16 cellular contexts compared by ENCODE assay signal in the genomic region with DNA sequence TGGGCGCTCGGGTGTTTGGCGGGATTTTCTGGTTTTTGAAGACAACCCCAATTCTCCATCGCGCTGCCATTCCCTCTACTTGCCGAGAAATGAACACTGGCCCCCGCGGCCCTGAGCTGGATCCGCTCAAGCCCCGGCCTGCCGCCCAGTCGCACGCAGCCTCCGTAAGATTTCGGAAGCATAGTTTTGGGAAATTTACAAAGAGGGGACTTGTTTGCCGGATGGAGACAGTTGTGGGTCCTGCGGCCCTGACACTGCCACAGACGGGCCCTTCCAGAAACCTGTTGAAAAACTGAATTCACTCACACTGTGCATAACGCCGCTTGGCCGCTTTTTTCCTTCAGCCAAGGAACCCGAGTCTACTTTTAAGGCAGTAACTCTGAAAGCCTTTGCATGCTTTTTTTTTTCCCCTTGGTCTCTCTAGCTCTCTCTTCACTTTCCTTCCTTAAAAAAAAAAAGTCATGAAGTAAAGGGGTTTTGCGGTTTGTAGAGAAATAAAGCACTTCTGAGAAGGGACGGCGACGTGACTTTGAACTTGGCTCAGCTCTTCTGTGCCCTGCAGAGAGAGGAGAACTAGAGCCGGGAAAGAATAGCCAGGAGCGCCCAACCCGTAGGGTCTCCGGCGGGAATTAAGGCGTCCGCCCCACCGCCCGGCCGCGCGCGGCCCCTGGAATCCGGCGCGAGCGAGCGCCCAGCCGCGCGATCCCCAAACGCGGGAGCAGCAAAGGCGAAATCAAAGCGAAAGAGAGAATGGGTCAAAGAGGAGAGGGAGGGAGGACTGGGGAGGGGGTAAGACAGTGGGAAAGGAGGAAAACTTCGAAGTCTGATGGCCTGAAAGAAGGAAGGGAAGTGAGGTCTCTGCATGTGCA. TPM values are rescaled to one million over a fixed set of nuclear protein-coding genes. Genes with fewer than 3 reads are reported as not detected.
DNase-seq lines count a peak whose midpoint lies in the region; ATAC-seq, FAIRE-seq and TF ChIP-seq lines count a peak whose summit lies in the region.
"Had no signal": no experiment of that assay in that cellular context is flagged by ENCODE, and none has a peak within 500 bp of the region (broad histone marks: within the 10 kb centered on the region; RNA-seq: fewer than 3 reads in every experiment).

No MANE protein-coding gene starts in this region.

- ATAC-seq in CD4-positive, CD25-positive, alpha-beta regulatory T cell (ENCODE audit: low read depth in 2 of 2) = no peak
- no peak for ATAC-seq in GM21526 (IDR thresholded peaks at IDR 0.05; ENCODE audit: low FRiP score, unreplicated experiment)
- ATAC-seq: activated CD4-positive, CD25-positive, alpha-beta regulatory T cell treated with anti-CD3 and anti-CD28 coated beads, Interleukin-2, amount 50 U/mL, for 24 hours had no signal

- H3K36me3 ChIP-seq in CD4-positive, CD25-positive, alpha-beta regulatory T cell (ENCODE audit: control insufficient read depth, insufficient read depth, low read length) = no peaks in the 10 kb centered on the region
- H3K36me3 ChIP-seq: neutrophil had no signal

- peaks cover 73% of the 10 kb centered on the region for H3K27me3 Mint-ChIP-seq in CD4-positive, CD25-positive, alpha-beta regulatory T cell

- peaks cover 53% of the 10 kb centered on the region for H3K27me3 ChIP-seq in CD4-positive, CD25-positive, alpha-beta regulatory T cell (ENCODE audit: control insufficient read depth, insufficient read depth, low read length)

- H3K4me3 Mint-ChIP-seq in CD4-positive, CD25-positive, alpha-beta regulatory T cell = peak overlapping the region in 3 of 4 donors; percentile 15 to 61 (median 26)

- peak overlapping the region in 1 of 3 donors; percentile 48 for H3K27ac Mint-ChIP-seq in CD4-positive, CD25-positive, alpha-beta regulatory T cell

- H3K4me1 Mint-ChIP-seq in CD4-positive, CD25-positive, alpha-beta regulatory T cell = peaks cover 0 to 18% (median 5%) of the 10 kb centered on the region in 4 donors

- H3K4me1 ChIP-seq in CD4-positive, CD25-positive, alpha-beta regulatory T cell (ENCODE audit: control insufficient read depth, insufficient read depth, low read length, poor library complexity, severe bottlenecking) = peaks cover 47% of the 10 kb centered on the region

- no peak overlapping the region for H3K27ac ChIP-seq in CD4-positive, CD25-positive, alpha-beta regulatory T cell (ENCODE audit: insufficient read depth, low read length, poor library complexity, severe bottlenecking)
- H3K27ac ChIP-seq: neutrophil had no signal

- in situ Hi-C loops in astrocyte of the spinal cord (cut with HindIII; ENCODE audit: low sequenced_read_pairs) = no loop called here

- H3K4me3 ChIP-seq in CD4-positive, CD25-positive, alpha-beta regulatory T cell (ENCODE audit: low read depth, low read length) = no peak overlapping the region
- peak overlapping the region; percentile 51 for H3K4me3 ChIP-seq in astrocyte of the spinal cord (ENCODE audit: low read depth, low read length)

- no peak for DNase-seq in CD4-positive, CD25-positive, alpha-beta regulatory T cell
- DNase-seq in astrocyte of the spinal cord (ENCODE audit: low read depth, low spot score) (peak; percentile 35), islet precursor cell (peak; percentile 49), hepatic stellate cell (ENCODE audit: low spot score) (no peak), SHP77 (lab: John Stamatoyannopoulos, UW) (no peak), ureter (ENCODE audit: low spot score) (no peak)
- DNase-seq: activated gamma-delta T cell treated with Interleukin-2 at 50 U/mL for 16 hours; GOT3; SIG-M5; stimulated activated CD4-positive, alpha-beta T cell treated with anti-CD3 and anti-CD28 coated beads, Interleukin-15, amount 100 ng/mL, for 24 hours had no signal

- H3K9me3 Mint-ChIP-seq in CD4-positive, CD25-positive, alpha-beta regulatory T cell = peaks cover 2 to 19% (median 6%) of the 10 kb centered on the region in 7 donors

- TF ChIP-seq CTCF in astrocyte of the spinal cord (IDR thresholded peaks at IDR 0.05; ENCODE audit: low read depth, low read length) = no peak

- H3K9me3 ChIP-seq in CD4-positive, CD25-positive, alpha-beta regulatory T cell (ENCODE audit: control insufficient read depth in 2 of 2, low read length in 2 of 2) = peaks cover 17 to 55% of the 10 kb centered on the region in 2 experiments

- peak; percentile 30 for FAIRE-seq in G401.6 (lab: Jason Lieb, UNC)
- FAIRE-seq: endometrium had no signal

- H3K36me3 Mint-ChIP-seq in CD4-positive, CD25-positive, alpha-beta regulatory T cell = peaks cover 2% of the 10 kb centered on the region

RNA-seq across cellular contexts. Expression of gene ZIC2, which starts 3.4 kb away (rescaled TPM):
- not detected for total RNA-seq in CD4-positive, CD25-positive, alpha-beta regulatory T cell
- not detected for polyA plus RNA-seq in CD4-positive, CD25-positive, alpha-beta regulatory T cell
- not detected for total RNA-seq in ureter
- total RNA-seq: LHCN-M2 had no signal

RNA-seq across cellular contexts. Expression of gene ZIC5, which starts 6.6 kb away (rescaled TPM):
- total RNA-seq in CD4-positive, CD25-positive, alpha-beta regulatory T cell = not detected
- not detected for polyA plus RNA-seq in CD4-positive, CD25-positive, alpha-beta regulatory T cell
- not detected for total RNA-seq in ureter
- total RNA-seq: LHCN-M2 had no signal

Comparison
In these comparisons a context has a peak if more than half of its experiments do, and no peak if none do; other contexts are left out.
1. DNase-seq: peak in astrocyte of the spinal cord (single experiment) and islet precursor cell (single experiment); none in CD4-positive, CD25-positive, alpha-beta regulatory T cell (0 of 3), hepatic stellate cell (single experiment), SHP77 (0 of 2) and ureter (single experiment).